ENCODE assay signal across 2 cellular contexts in the genomic region with DNA sequence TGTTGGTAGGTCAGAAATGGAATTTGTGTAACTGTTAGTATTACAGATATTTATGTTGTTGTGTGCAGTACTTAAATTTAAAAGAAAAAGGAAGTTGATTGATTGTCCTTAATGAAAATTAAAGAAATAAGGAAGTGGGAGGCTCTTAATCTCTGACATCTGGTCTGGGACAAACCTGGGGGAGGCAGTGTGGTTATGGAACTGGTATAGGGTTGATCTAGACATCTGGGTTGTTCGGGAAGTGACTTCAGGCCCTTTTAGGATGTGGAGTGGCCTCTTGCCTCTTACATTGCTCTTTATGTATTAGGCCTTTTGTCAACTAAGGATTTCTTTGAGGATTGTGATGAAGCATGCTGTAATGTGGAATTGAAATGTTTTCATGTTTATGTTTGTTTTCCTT. TPM values are rescaled to one million over a fixed set of nuclear protein-coding genes. Genes with fewer than 3 reads are reported as not detected.
"Had no signal": no experiment of that assay in that cellular context is flagged by ENCODE, and none has a peak within 500 bp of the region (broad histone marks: within the 10 kb centered on the region; RNA-seq: fewer than 3 reads in every experiment).

No MANE protein-coding gene starts in this region.

RNA-seq across cellular contexts. Expression of gene FAM72C, which starts 16.1 kb away (rescaled TPM):
- total RNA-seq: aorta, cardiac septum had no signal
